ENCODE assay signal across 9 cellular contexts in genomic region chr11:71606853-71607519, GRCh38. TPM values are rescaled to one million over a fixed set of nuclear protein-coding genes. Genes with fewer than 3 reads are reported as not detected.
DNase-seq lines count a peak whose midpoint lies in the region; TF ChIP-seq lines count a peak whose summit lies in the region.
"Not testable (repeated sequence)": the region's sequence is repeated elsewhere in the genome, so short reads cannot be mapped to it uniquely, and the experiment has no call there.
"Had no signal": no experiment of that assay in that cellular context is flagged by ENCODE, and none has a peak within 500 bp of the region (broad histone marks: within the 10 kb centered on the region; RNA-seq: fewer than 3 reads in every experiment).

No MANE protein-coding gene starts in this region.

- not testable (repeated sequence) for H3K4me1 Mint-ChIP-seq in IgD-negative memory B cell; activated naive CD8-positive, alpha-beta T cell (ENCODE audit: low read depth); endothelial cell (ENCODE audit: unreplicated experiment); mesothelial cell of epicardium

- not testable (repeated sequence) for H3K4me1 ChIP-seq in osteoblast (ENCODE audit: insufficient read depth, low read length)

- H3K4me3 Mint-ChIP-seq in IgD-negative memory B cell: peak overlapping the region in 3 of 4 donors; percentile 39 to 60 (median 43)
- H3K4me3 Mint-ChIP-seq in activated naive CD8-positive, alpha-beta T cell: peak overlapping the region; percentile 77
- H3K4me3 Mint-ChIP-seq in endothelial cell (ENCODE audit: unreplicated experiment): peak overlapping the region; percentile 31
- peak overlapping the region; percentile 40 for H3K4me3 Mint-ChIP-seq in mesothelial cell of epicardium

- not testable (repeated sequence) for H3K27ac ChIP-seq in osteoblast (ENCODE audit: low read depth, low read length)

- not testable (repeated sequence) for H3K4me2 ChIP-seq in osteoblast (ENCODE audit: insufficient read depth, low read length)

- not testable (repeated sequence) for H3K36me3 Mint-ChIP-seq in IgD-negative memory B cell; activated naive CD8-positive, alpha-beta T cell; endothelial cell (ENCODE audit: low read depth, unreplicated experiment); mesothelial cell of epicardium

- H3K9me3 Mint-ChIP-seq in IgD-negative memory B cell; activated naive CD8-positive, alpha-beta T cell (ENCODE audit: low read depth); endothelial cell (ENCODE audit: unreplicated experiment); mesothelial cell of epicardium: not testable (repeated sequence)

- not testable (repeated sequence) for H3K36me3 ChIP-seq in osteoblast (ENCODE audit: insufficient read depth, low read length)

- H4K20me1 ChIP-seq in osteoblast (ENCODE audit: insufficient read depth, low read length): not testable (repeated sequence)

- H3K27me3 ChIP-seq in osteoblast (ENCODE audit: insufficient read depth, low read length): not testable (repeated sequence)

- H3K4me3 ChIP-seq in iPS-18c (ENCODE audit: insufficient read depth, low read depth, low read length): peak overlapping the region; percentile 57; the same call in 1 of the 2 replicates
- H3K4me3 ChIP-seq in osteoblast (ENCODE audit: insufficient read depth, low read length): not testable (repeated sequence)

- peak overlapping the region in 1 of 3 donors; percentile 77 for H3K27ac Mint-ChIP-seq in IgD-negative memory B cell
- H3K27ac Mint-ChIP-seq in activated naive CD8-positive, alpha-beta T cell; endothelial cell (ENCODE audit: unreplicated experiment); mesothelial cell of epicardium: not testable (repeated sequence)

- not testable (repeated sequence) for TF ChIP-seq CTCF in endothelial cell (IDR thresholded peaks at IDR 0.05; ENCODE audit: unreplicated experiment); mesothelial cell of epicardium (IDR thresholded peaks at IDR 0.05; ENCODE audit: unreplicated experiment); osteoblast (IDR thresholded peaks at IDR 0.05; ENCODE audit: extremely low read depth, low read depth, low read length)

- DNase-seq in DMS53 (lab: John Stamatoyannopoulos, UW): peak; percentile 67
- DNase-seq in endothelial cell (ENCODE audit: low spot score); mesothelial cell of epicardium (ENCODE audit: low spot score in 2 of 2, unreplicated experiment in 2 of 2): not testable (repeated sequence)
- DNase-seq in osteoblast (ENCODE audit: insufficient read length, low spot score, missing footprints): peak; percentile 25

- H2AFZ ChIP-seq in osteoblast (ENCODE audit: low read length): not testable (repeated sequence)

- H3K9me3 ChIP-seq in iPS-18c (ENCODE audit: control insufficient read depth, insufficient read depth, low read length); osteoblast (ENCODE audit: low read depth, low read length): not testable (repeated sequence)

- not testable (repeated sequence) for H3K79me2 ChIP-seq in osteoblast (ENCODE audit: insufficient read depth, low read length)

- H3K27me3 Mint-ChIP-seq in IgD-negative memory B cell (peaks cover 24% of the 10 kb centered on the region), endothelial cell (ENCODE audit: unreplicated experiment) (peaks cover 14% of the 10 kb centered on the region), mesothelial cell of epicardium (ENCODE audit: low read depth) (peaks cover 83% of the 10 kb centered on the region)
- H3K27me3 Mint-ChIP-seq in activated naive CD8-positive, alpha-beta T cell: peaks cover 15% of the 10 kb centered on the region

RNA-seq across cellular contexts. Expression of gene KRTAP5-11, which starts 24.3 kb away (rescaled TPM):
- not detected for polyA plus RNA-seq in IgD-negative memory B cell
- total RNA-seq in endothelial cell (ENCODE audit: unreplicated experiment) (not detected), mesothelial cell of epicardium (0.44 TPM in 1 of 3 replicates, not detected in the others), osteoblast (not detected in 2 replicates)
- total RNA-seq: CD4-positive, alpha-beta T cell; M059J had no signal

RNA-seq across cellular contexts. Expression of gene KRTAP5-10, which starts 41.6 kb away (rescaled TPM):
- polyA plus RNA-seq in IgD-negative memory B cell: not detected
- total RNA-seq in endothelial cell (ENCODE audit: unreplicated experiment) (0.23 TPM), mesothelial cell of epicardium (0.22 to 0.32 TPM (median 0.31 TPM) in 3 replicates), osteoblast (0.36 TPM in 1 of 2 replicates, not detected in the other)
- total RNA-seq: CD4-positive, alpha-beta T cell; M059J had no signal

RNA-seq across cellular contexts. Expression of gene KRTAP5-9, which starts 58.8 kb away (rescaled TPM):
- not detected for polyA plus RNA-seq in IgD-negative memory B cell
- total RNA-seq in endothelial cell (ENCODE audit: unreplicated experiment) (0.80 TPM), mesothelial cell of epicardium (0.52 to 0.65 TPM (median 0.62 TPM) in 3 replicates), osteoblast (not detected in 2 replicates)
- total RNA-seq: M059J had no signal
